11 cellular contexts compared by ENCODE assay signal in genomic region chr1:225460737-225461532, GRCh38. TPM values are rescaled to one million over a fixed set of nuclear protein-coding genes. Genes with fewer than 3 reads are reported as not detected.
DNase-seq lines count a peak whose midpoint lies in the region; ATAC-seq, FAIRE-seq and TF ChIP-seq lines count a peak whose summit lies in the region.
"Had no signal": no experiment of that assay in that cellular context is flagged by ENCODE, and none has a peak within 500 bp of the region (broad histone marks: within the 10 kb centered on the region; RNA-seq: fewer than 3 reads in every experiment).

No MANE protein-coding gene starts in this region.

- SMC1A ChIA-PET in GM12878 (lab: Charles Lee; ENCODE audit: uncharacterized antibody, unreplicated experiment) = interaction anchor here (1.2 kb wide), 1 partner anchor 451 kb away, joined by 3 read pairs; no protein-coding TSS in a partner anchor

- no TSS peak for BruUV-seq in GM12878 (replicated peaks; lab: Mats Ljungman, UMichigan)

- H3K4me1 ChIP-seq in CD4-positive, alpha-beta memory T cell (ENCODE audit: insufficient read depth, low read length) = peaks cover 36% of the 10 kb centered on the region
- peaks cover 13 to 35% of the 10 kb centered on the region in 2 experiments; a peak in 3 of 4 replicates for H3K4me1 ChIP-seq in SK-N-SH (ENCODE audit: control insufficient read depth in 1 of 2, insufficient read depth in 2 of 2, low read depth in 1 of 2, low read length in 1 of 2)
- no peaks in the 10 kb centered on the region for H3K4me1 ChIP-seq in GM12878 (ENCODE audit: control insufficient read depth, insufficient read depth, low read length)
- peaks cover 3% of the 10 kb centered on the region for H3K4me1 ChIP-seq in prostate gland (replicated peaks)
- H3K4me1 ChIP-seq in ovary (ENCODE audit: insufficient read depth) = peaks cover 7% of the 10 kb centered on the region

- H3K27ac Mint-ChIP-seq in CD4-positive, alpha-beta memory T cell = peak overlapping the region in 6 of 7 donors; percentile 39 to 91 (median 76)
- no peak overlapping the region for H3K27ac Mint-ChIP-seq in mesothelial cell of epicardium

- H3K9me3 ChIP-seq in CD4-positive, alpha-beta memory T cell (ENCODE audit: control insufficient read depth in 1 of 2, low read length in 2 of 2) = no peaks in the 10 kb centered on the region
- H3K9me3 ChIP-seq in SK-N-SH (no peaks in the 10 kb centered on the region), GM12878 (replicated peaks; ENCODE audit: control insufficient read depth, insufficient read depth, low read length) (no peaks in the 10 kb centered on the region), prostate gland (no peaks in the 10 kb centered on the region), ovary (no peaks in the 10 kb centered on the region)

- 79% methylated on average over 8 of the region's 8 CpGs for WGBS in SK-N-SH (ENCODE audit: low lambda C conversion rate)
- 33% methylated on average over 8 of the region's 8 CpGs for WGBS in GM12878 (ENCODE audit: insufficient coverage, insufficient replicate concordance, low lambda C conversion rate, missing lambda C conversion rate)
- 63% methylated on average over 8 of the region's 8 CpGs for WGBS in prostate gland
- 54 to 79% (median 59%) methylated on average over 8 of the region's 8 CpGs for WGBS in ovary, 3 donors

- H3K27me3 ChIP-seq in CD4-positive, alpha-beta memory T cell (ENCODE audit: insufficient read depth, low read length) = no peaks in the 10 kb centered on the region
- H3K27me3 ChIP-seq in SK-N-SH (ENCODE audit: insufficient read depth) (no peaks in the 10 kb centered on the region), GM12878 (replicated peaks in 1 of 2; ENCODE audit: control insufficient read depth in 2 of 2, insufficient read depth in 2 of 2, low read length in 1 of 2) (no peaks in the 10 kb centered on the region), prostate gland (replicated peaks; ENCODE audit: insufficient read depth) (no peaks in the 10 kb centered on the region), ovary (no peaks in the 10 kb centered on the region)

- peak overlapping the region in 3 of 8 donors; percentile 25 to 57 (median 41) for H3K4me3 Mint-ChIP-seq in CD4-positive, alpha-beta memory T cell
- H3K4me3 Mint-ChIP-seq in mesothelial cell of epicardium = no peak overlapping the region

- no peaks in the 10 kb centered on the region for H3K9me3 Mint-ChIP-seq in CD4-positive, alpha-beta memory T cell
- H3K9me3 Mint-ChIP-seq in mesothelial cell of epicardium = peaks cover 3% of the 10 kb centered on the region

- TF ChIP-seq POLR2A in GM12878 (IDR thresholded peaks at IDR 0.05; ENCODE audit: low read depth, low read length) = no peak
- TF ChIP-seq POLR2A in prostate gland (IDR thresholded peaks at IDR 0.05) = no peak
- TF ChIP-seq POLR2A in ovary (IDR thresholded peaks at IDR 0.05) = no peak

- H3K27me3 Mint-ChIP-seq in CD4-positive, alpha-beta memory T cell = no peaks in the 10 kb centered on the region
- H3K27me3 Mint-ChIP-seq in mesothelial cell of epicardium (ENCODE audit: low read depth) = no peaks in the 10 kb centered on the region

- H3F3A ChIP-seq in SK-N-SH (replicated peaks; ENCODE audit: insufficient read depth) = peaks cover 5% of the 10 kb centered on the region

- H3K9ac ChIP-seq in SK-N-SH (no peak overlapping the region), GM12878 (ENCODE audit: control insufficient read depth, insufficient read depth, low read length) (no peak overlapping the region)

- H3K9me2 ChIP-seq in SK-N-SH = no peaks in the 10 kb centered on the region

- in situ Hi-C loops in GM12878 (cut with MboI) = no loop called here

- POLR2A ChIA-PET in CD4-positive, alpha-beta memory T cell (lab: Charles Lee; ENCODE audit: partially characterized antibody) = interaction anchor here (0.6 to 4.2 kb wide), 4 partner anchors 16 to 436 kb away, joined by 3 to 34 read pairs (median 12); partner anchors contain the start of gene LBR
- POLR2A ChIA-PET in SK-N-SH (lab: Yijun Ruan, JAX) (interaction anchor here (2.4 kb wide), 1 partner anchor 317 kb away, joined by 6 read pairs; the partner anchor contains the start of gene SRP9), GM12878 (lab: Charles Lee) (interaction anchor here (1.0 kb wide), 1 partner anchor 21 kb away, joined by 7 read pairs; no protein-coding TSS in a partner anchor)

- intact Hi-C loops in CD4-positive, alpha-beta memory T cell (cut with micrococcal nuclease) = no loop called here
- intact Hi-C loops in GM12878 (cut with micrococcal nuclease; ENCODE audit: unreplicated experiment) = no loop called here
- intact Hi-C loops in prostate gland (cut with DNase I) = no loop called here
- intact Hi-C loops in ovary (cut with DNase I) = no loop called here

- H3K4me3 ChIP-seq in CD4-positive, alpha-beta memory T cell (ENCODE audit: low read length in 2 of 2) = no peak overlapping the region
- H3K4me3 ChIP-seq in SK-N-SH (ENCODE audit: low read depth in 2 of 2, low read length in 1 of 2) (no peak overlapping the region), GM12878 (no peak overlapping the region), prostate gland (no peak overlapping the region), ovary (no peak overlapping the region)

- TF ChIP-seq EP300 in SK-N-SH (IDR thresholded peaks at IDR 0.05; ENCODE audit: borderline replicate concordance in 1 of 2, low read depth in 1 of 2, low read length in 1 of 2) (no peak), GM12878 (IDR thresholded peaks at IDR 0.05; ENCODE audit: borderline replicate concordance in 1 of 2, control insufficient read depth in 1 of 2, low read depth in 2 of 2, low read length in 2 of 2) (no peak), ovary (IDR thresholded peaks at IDR 0.05) (no peak)

- H3K4me1 Mint-ChIP-seq in CD4-positive, alpha-beta memory T cell = peaks cover 20 to 51% (median 39%) of the 10 kb centered on the region in 4 donors
- H3K4me1 Mint-ChIP-seq in mesothelial cell of epicardium = peaks cover 30% of the 10 kb centered on the region

- H3K36me3 Mint-ChIP-seq in CD4-positive, alpha-beta memory T cell = no peaks in the 10 kb centered on the region
- H3K36me3 Mint-ChIP-seq in mesothelial cell of epicardium = no peaks in the 10 kb centered on the region

- H3K27ac ChIP-seq in CD4-positive, alpha-beta memory T cell (ENCODE audit: low read depth, low read length) = peak overlapping the region; percentile 8
- peak overlapping the region in 1 of 2 experiments; percentile 74; a peak in 2 of 4 replicates for H3K27ac ChIP-seq in SK-N-SH (ENCODE audit: low read depth in 2 of 2, low read length in 1 of 2)
- H3K27ac ChIP-seq in GM12878 (ENCODE audit: control insufficient read depth, insufficient read depth) = no peak overlapping the region
- peak overlapping the region; percentile 46 to 61 for H3K27ac ChIP-seq in prostate gland
- H3K27ac ChIP-seq in ovary = no peak overlapping the region

- H3K79me2 ChIP-seq in SK-N-SH (ENCODE audit: insufficient read depth) (no peaks in the 10 kb centered on the region), GM12878 (ENCODE audit: control insufficient read depth, insufficient read depth, low read length) (no peaks in the 10 kb centered on the region)

- no peak for TF ChIP-seq RAD21 in SK-N-SH (IDR thresholded peaks at IDR 0.05; ENCODE audit: low read length)
- TF ChIP-seq RAD21 in GM12878 (IDR thresholded peaks at IDR 0.05; ENCODE audit: insufficient read depth, low read depth, low read length) = no peak

- CTCF ChIA-PET in CD4-positive, alpha-beta memory T cell (lab: Charles Lee; ENCODE audit: partially characterized antibody) = interaction anchor here (1.1 to 1.7 kb wide), 6 partner anchors 9 to 422 kb away, joined by 3 to 7 read pairs (median 5); partner anchors contain the start of gene TMEM63A
- CTCF ChIA-PET in SK-N-SH (lab: Yijun Ruan, JAX) = interaction anchor here (0.6 to 6.9 kb wide), 9 partner anchors 9 to 526 kb away, joined by 3 to 98 read pairs (median 4); partner anchors contain the start of gene SRP9
- CTCF ChIA-PET in GM12878 (lab: Yijun Ruan, JAX) = interaction anchor here (0.7 to 1.7 kb wide), 5 partner anchors 10 to 142 kb away, joined by 3 to 6 read pairs (median 3); no protein-coding TSS in a partner anchor

- TF ChIP-seq CTCF in SK-N-SH (IDR thresholded peaks at IDR 0.05) = no peak
- TF ChIP-seq CTCF in GM12878 (IDR thresholded peaks at IDR 0.05 in 2 of 3, conservative IDR thresholded peaks at IDR 0.05 in 1 of 3; ENCODE audit: control insufficient read depth in 2 of 3, extremely low read depth in 1 of 3, insufficient read depth in 1 of 3, low read depth in 3 of 3, low read length in 3 of 3) = no peak
- no peak for TF ChIP-seq CTCF in prostate gland (IDR thresholded peaks at IDR 0.05)
- no peak for TF ChIP-seq CTCF in mesothelial cell of epicardium (IDR thresholded peaks at IDR 0.05; ENCODE audit: unreplicated experiment)
- TF ChIP-seq CTCF in ovary (IDR thresholded peaks at IDR 0.05) = no peak

- H4K20me1 ChIP-seq in SK-N-SH (ENCODE audit: insufficient read depth) (no peaks in the 10 kb centered on the region), GM12878 (ENCODE audit: control insufficient read depth, insufficient read depth) (no peaks in the 10 kb centered on the region)

- FAIRE-seq in GM12878 (lab: Jason Lieb, UNC) = no peak

- H3K36me3 ChIP-seq in CD4-positive, alpha-beta memory T cell (ENCODE audit: insufficient read depth, low read length) = no peaks in the 10 kb centered on the region
- H3K36me3 ChIP-seq in SK-N-SH (replicated peaks in 1 of 2; ENCODE audit: control insufficient read depth in 1 of 2, insufficient read depth in 2 of 2, low read length in 1 of 2) (no peaks in the 10 kb centered on the region), GM12878 (ENCODE audit: control insufficient read depth in 2 of 2, insufficient read depth in 2 of 2, low read length in 1 of 2) (no peaks in the 10 kb centered on the region), prostate gland (no peaks in the 10 kb centered on the region), ovary (no peaks in the 10 kb centered on the region)

- ATAC-seq in GM12878 (peak; percentile 48), GM18870 (IDR thresholded peaks at IDR 0.05; ENCODE audit: unreplicated experiment) (no peak), HG02981 (IDR thresholded peaks at IDR 0.05; ENCODE audit: unreplicated experiment) (no peak)

- H3K4me2 ChIP-seq in SK-N-SH (peak overlapping the region; percentile 4; the same call in 1 of the 2 replicates), GM12878 (ENCODE audit: control insufficient read depth, insufficient read depth) (no peak overlapping the region)

- RAD21 ChIA-PET in GM12878 (lab: Charles Lee; ENCODE audit: unreplicated experiment) = interaction anchor here (1.1 kb wide), 2 partner anchors 16 to 21 kb away, joined by 3 to 4 read pairs; no protein-coding TSS in a partner anchor

- H2AFZ ChIP-seq in SK-N-SH (ENCODE audit: low read depth) (no peak overlapping the region), GM12878 (ENCODE audit: control insufficient read depth, low read depth, low read length) (no peak overlapping the region)

- DNase-seq in CD4-positive, alpha-beta memory T cell = peak; percentile 24 to 75 (median 35)
- DNase-seq in SK-N-SH (peak; percentile 56), GM12878 (ENCODE audit: low read depth, low spot score) (no peak), prostate gland (ENCODE audit: low spot score) (no peak), mesothelial cell of epicardium (ENCODE audit: low spot score in 2 of 2, unreplicated experiment in 2 of 2) (no peak), ovary (no peak)
- DNase-seq: GF-D8, NCI-H1105 treated with DMSO at 0.1 percent for 48 hours, T-helper 9 cell had no signal

RNA-seq across cellular contexts. Expression of gene LBR, which starts 33.1 kb away (rescaled TPM):
- total RNA-seq in CD4-positive, alpha-beta memory T cell = 100 to 1,000 TPM; 138 to 150 TPM
- polyA plus RNA-seq in CD4-positive, alpha-beta memory T cell = 100 to 1,000 TPM; 106 to 121 TPM
- polyA plus RNA-seq in SK-N-SH (2012; rRNA removed) (10.6 and 11.7 TPM in 2 replicates), GM12878 (2011; rRNA removed) (107 and 150 TPM in 2 replicates), GM12878 (2014; fragmentation: Illumina TruSeq; extraction: Trizol) (113 and 134 TPM in 2 replicates), GM12878 (2014; fragmentation: Nextera tagmentation; extraction: Ambion mirVana) (100 to 1,000 TPM in 1 of 2 experiments, 10 to 100 TPM in 1; 81.8 to 120 TPM), GM12878 (2014; rRNA removed) (77.6 and 82.7 TPM in 2 replicates), GM12878 (2016; fragmentation: Nextera tagmentation; extraction: Ambion mirVana) (100 to 1,000 TPM; 169 to 178 TPM), ovary (10 to 100 TPM; 22.4 to 37.4 TPM)
- polyA plus RNA-seq in SK-N-SH (2012; cell fraction: cytosol; rRNA removed) = 10.0 and 10.7 TPM in 2 replicates
- 19.0 and 22.4 TPM in 2 replicates for polyA plus RNA-seq in SK-N-SH (2012; cell fraction: nucleus; rRNA removed)
- 109 and 122 TPM in 2 replicates for total RNA-seq in GM12878 (2013; cell fraction: nucleolus; rRNA removed)
- total RNA-seq in GM12878 (2014; rRNA removed) (98.7 and 119 TPM in 2 replicates), GM12878 (2014; rRNA removed; fragmentation: Illumina TruSeq; extraction: Trizol) (114 and 115 TPM in 2 replicates), GM12878 (2021) (121 and 122 TPM in 2 replicates), prostate gland (10 to 100 TPM; 28.7 to 36.4 TPM), mesothelial cell of epicardium (67.5 to 73.4 TPM (median 70.0 TPM) in 3 replicates), ovary (10 to 100 TPM; 26.3 to 60.9 (median 48.6) TPM)
- polyA plus RNA-seq in GM12878 (2011; ENCODE audit: low read depth) = 23.2 TPM
- polyA plus RNA-seq in GM12878 (2011; cell fraction: cytosol; rRNA removed) = 65.0 and 77.4 TPM in 2 replicates
- polyA plus RNA-seq in GM12878 (2011; cell fraction: nucleus; rRNA removed) = 58.7 and 70.0 TPM in 2 replicates
- polyA plus RNA-seq in GM12878 (2012) = 45.6 and 47.4 TPM in 2 replicates
- 95.3 and 99.4 TPM in 2 replicates for polyA minus RNA-seq in GM12878 (2011; rRNA and poly(A)+ RNA removed)
- 31.2 and 33.1 TPM in 2 replicates for polyA minus RNA-seq in GM12878 (2011; cell fraction: cytosol; rRNA and poly(A)+ RNA removed)
- polyA minus RNA-seq in GM12878 (2011; cell fraction: nucleus; rRNA and poly(A)+ RNA removed) = 50.9 and 107 TPM in 2 replicates

Comparison
In these comparisons a context has a peak if more than half of its experiments do, and no peak if none do; other contexts are left out.
1. DNase-seq: peak in CD4-positive, alpha-beta memory T cell (5 of 5) and SK-N-SH (single experiment); none in GM12878 (single experiment), prostate gland (single experiment), mesothelial cell of epicardium (0 of 2) and ovary (0 of 5).
2. H3K27ac ChIP-seq: peak in CD4-positive, alpha-beta memory T cell (single experiment) and prostate gland (2 of 2); none in GM12878 (single experiment) and ovary (0 of 2).